ENCODE assay signal across 8 cellular contexts in genomic region chr20:9617940-9618339, GRCh38.
DNase-seq lines count a peak whose midpoint lies in the region; ATAC-seq and TF ChIP-seq lines count a peak whose summit lies in the region.

No MANE protein-coding gene starts in this region.

- DNase-seq in DMS 273 (lab: John Stamatoyannopoulos, UW; ENCODE audit: unreplicated experiment) (peak; percentile 84), M059J (ENCODE audit: low read depth) (peak; percentile 73), OCI-M2 (lab: John Stamatoyannopoulos, UW; ENCODE audit: unreplicated experiment) (peak; percentile 19), fibroblast of pulmonary artery (ENCODE audit: low read depth) (peak; percentile 23), superior temporal gyrus (ENCODE audit: extremely low spot score) (peak; percentile 85), ecto neural progenitor cell (ENCODE audit: low spot score) (no peak)

- ATAC-seq in GM19395 (IDR thresholded peaks at IDR 0.05; ENCODE audit: unreplicated experiment) = no peak
- no peak for ATAC-seq in GM21381 (IDR thresholded peaks at IDR 0.05; ENCODE audit: unreplicated experiment)

- no peak for TF ChIP-seq CTCF in fibroblast of pulmonary artery (IDR thresholded peaks at IDR 0.05; ENCODE audit: low read length, missing control alignments)

- no peak overlapping the region for H3K4me3 ChIP-seq in fibroblast of pulmonary artery (replicated peaks; ENCODE audit: low read depth, low read length)
